Comparison of ENCODE assay signal across 20 cellular contexts in genomic region chr10:76961841-76962240, GRCh38.
"Had no signal": no experiment of that assay in that cellular context is flagged by ENCODE, and none has a peak within 500 bp of the region (broad histone marks: within the 10 kb centered on the region; RNA-seq: fewer than 3 reads in every experiment).

No MANE protein-coding gene starts in this region.

- ATAC-seq: activated CD4-positive, CD25-positive, alpha-beta regulatory T cell treated with anti-CD3 and anti-CD28 coated beads, Interleukin-2, amount 50 U/mL, for 24 hours; activated CD8-positive, alpha-beta T cell treated with anti-CD3 and anti-CD28 coated beads for 36 hours; left colon; stimulated activated memory B cell treated with anti-CD40 and anti-IgM and Interleukin-4, amounts not matched to agents 10 μg/mL and 1 μg/mL and 100 μg/mL, for 72 hours had no signal

- H3K36me3 ChIP-seq: transverse colon had no signal

- H3K27me3 ChIP-seq: transverse colon had no signal

- H3K9me3 Mint-ChIP-seq: activated CD4-positive, alpha-beta T cell treated with anti-CD3 and anti-CD28 coated beads, Interleukin-2, amount 10 ng/mL, durations not matched to agents 7 days and 5 days; activated CD8-positive, alpha-beta T cell treated with anti-CD3 and anti-CD28 coated beads for 36 hours; activated naive CD4-positive, alpha-beta T cell treated with anti-CD3 and anti-CD28 coated beads, Interleukin-2, amount 50 U/mL, for 24 hours had no signal

- H3K4me1 Mint-ChIP-seq: activated CD4-positive, alpha-beta T cell treated with anti-CD3 and anti-CD28 coated beads, Interleukin-2, amount 10 ng/mL, durations not matched to agents 7 days and 5 days; activated naive CD4-positive, alpha-beta T cell treated with anti-CD3 and anti-CD28 coated beads, Interleukin-2, amount 50 U/mL, for 24 hours; brain; memory B cell; stimulated activated memory B cell treated with anti-CD40 and anti-IgM and Interleukin-4, amounts not matched to agents 10 μg/mL and 1 μg/mL and 100 μg/mL, for 72 hours had no signal

- DNase-seq: activated CD4-positive, alpha-beta T cell treated with anti-CD3 and anti-CD28 coated beads, Interleukin-2, amount 10 ng/mL, durations not matched to agents 7 days and 5 days; activated CD8-positive, alpha-beta T cell treated with anti-CD3 and anti-CD28 coated beads for 36 hours; activated gamma-delta T cell treated with Interleukin-2 at 50 U/mL for 16 hours; activated T-cell treated with anti-CD3 and anti-CD28 coated beads, Interleukin-2, amount 50 U/mL, for 1 hour; aorta; dermis blood vessel endothelial cell; effector CD8-positive, alpha-beta T cell; erythroblast; foreskin fibroblast; left colon; occipital lobe; stimulated activated CD4-positive, alpha-beta T cell treated with anti-CD3 and anti-CD28 coated beads, Interleukin-15, amount 100 ng/mL, for 24 hours; transverse colon had no signal

- H3K27ac ChIP-seq: VCaP had no signal

- H3K4me1 ChIP-seq: transverse colon had no signal

- H3K27me3 Mint-ChIP-seq: stimulated activated memory B cell treated with anti-CD40 and anti-IgM and Interleukin-4, amounts not matched to agents 10 μg/mL and 1 μg/mL and 100 μg/mL, for 72 hours had no signal

- H3K27ac Mint-ChIP-seq: activated CD4-positive, alpha-beta T cell treated with anti-CD3 and anti-CD28 coated beads, Interleukin-2, amount 10 ng/mL, durations not matched to agents 7 days and 5 days; activated CD8-positive, alpha-beta T cell treated with anti-CD3 and anti-CD28 coated beads for 36 hours; activated naive CD4-positive, alpha-beta T cell treated with anti-CD3 and anti-CD28 coated beads, Interleukin-2, amount 50 U/mL, for 24 hours; brain; memory B cell; stimulated activated memory B cell treated with anti-CD40 and anti-IgM and Interleukin-4, amounts not matched to agents 10 μg/mL and 1 μg/mL and 100 μg/mL, for 72 hours had no signal

- H3K4me3 Mint-ChIP-seq: activated CD4-positive, alpha-beta T cell treated with anti-CD3 and anti-CD28 coated beads, Interleukin-2, amount 10 ng/mL, durations not matched to agents 7 days and 5 days; activated CD8-positive, alpha-beta T cell treated with anti-CD3 and anti-CD28 coated beads for 36 hours; activated naive CD4-positive, alpha-beta T cell treated with anti-CD3 and anti-CD28 coated beads, Interleukin-2, amount 50 U/mL, for 24 hours; brain; memory B cell; stimulated activated memory B cell treated with anti-CD40 and anti-IgM and Interleukin-4, amounts not matched to agents 10 μg/mL and 1 μg/mL and 100 μg/mL, for 72 hours had no signal

- H3K9me3 ChIP-seq: transverse colon had no signal

- H3K4me3 ChIP-seq: smooth muscle cell, transverse colon had no signal

- H3K36me3 Mint-ChIP-seq: activated naive CD4-positive, alpha-beta T cell treated with anti-CD3 and anti-CD28 coated beads, Interleukin-2, amount 50 U/mL, for 24 hours; memory B cell; stimulated activated memory B cell treated with anti-CD40 and anti-IgM and Interleukin-4, amounts not matched to agents 10 μg/mL and 1 μg/mL and 100 μg/mL, for 72 hours had no signal
